Comparison of ENCODE assay signal across 8 cellular contexts in genomic region chr6:111709615-111710398, GRCh38.
DNase-seq lines count a peak whose midpoint lies in the region; ATAC-seq lines count a peak whose summit lies in the region.

No MANE protein-coding gene starts in this region.

- H3K9ac ChIP-seq in duodenal mucosa (ENCODE audit: low read depth in 1 of 2, low read length in 2 of 2) = no peak overlapping the region

- DNase-seq in C1 segment of cervical spinal cord (lab: John Stamatoyannopoulos, UW) (peak in 10 of 14 donors; percentile 13 to 86 (median 44)), NCI-H2227 treated with DMSO at 0.1 percent for 48 hours (lab: John Stamatoyannopoulos, UW) (peak; percentile 75), medulla oblongata (ENCODE audit: extremely low spot score) (peak; percentile 95)
- peak; percentile 67 for DNase-seq in activated CD4-positive, alpha-beta T cell treated with anti-CD3 and anti-CD28 coated beads for 48 hours
- peak; percentile 22 for DNase-seq in stimulated activated CD8-positive, alpha-beta memory T cell treated with anti-CD3 and anti-CD28 coated beads, Interleukin-4, amount 100 ng/mL, for 24 hours (ENCODE audit: low read depth)

- H3K36me3 ChIP-seq in duodenal mucosa (ENCODE audit: control insufficient read depth in 1 of 2, insufficient read depth in 2 of 2, low read length in 2 of 2) = peaks cover 0 to 10% of the 10 kb centered on the region in 2 donors

- H3K27ac ChIP-seq in duodenal mucosa (ENCODE audit: low read depth, low read length) = no peak overlapping the region

- ATAC-seq in GM19023 (IDR thresholded peaks at IDR 0.05; ENCODE audit: unreplicated experiment) (peak; percentile 84), HG03280 (IDR thresholded peaks at IDR 0.05; ENCODE audit: unreplicated experiment) (peak; percentile 84)

- peak overlapping the region; percentile 13 to 46 for H3K4me3 ChIP-seq in duodenal mucosa (ENCODE audit: low read depth in 1 of 2, low read length in 2 of 2)

- no peaks in the 10 kb centered on the region for H3K27me3 ChIP-seq in duodenal mucosa (ENCODE audit: control insufficient read depth in 1 of 2, insufficient read depth in 2 of 2, low read length in 2 of 2)

- no peaks in the 10 kb centered on the region for H3K9me3 ChIP-seq in duodenal mucosa (ENCODE audit: control insufficient read depth in 1 of 2, low read length in 2 of 2)

- peaks cover 18% of the 10 kb centered on the region in 2 donors for H3K4me1 ChIP-seq in duodenal mucosa (ENCODE audit: control insufficient read depth in 1 of 2, insufficient read depth in 2 of 2, low read length in 2 of 2)

Comparison
In these comparisons a context has a peak if more than half of its experiments do, and no peak if none do; other contexts are left out.
1. DNase-seq: peak in every context shown above with its lines; median percentile 95 in medulla oblongata; 75 in NCI-H2227 treated with DMSO at 0.1 percent for 48 hours; 67 in activated CD4-positive, alpha-beta T cell treated with anti-CD3 and anti-CD28 coated beads for 48 hours; 44 in C1 segment of cervical spinal cord; 22 in stimulated activated CD8-positive, alpha-beta memory T cell treated with anti-CD3 and anti-CD28 coated beads, Interleukin-4, amount 100 ng/mL, for 24 hours.